37 cellular contexts compared by ENCODE assay signal in genomic region chr3:135596563-135596962, GRCh38.
"Had no signal": no experiment of that assay in that cellular context is flagged by ENCODE, and none has a peak within 500 bp of the region (broad histone marks: within the 10 kb centered on the region; RNA-seq: fewer than 3 reads in every experiment).

No MANE protein-coding gene starts in this region.

- H3K27ac ChIP-seq: adrenal gland, ascending aorta, body of pancreas, brain microvascular endothelial cell, breast epithelium, cardiac muscle cell had no signal

- H3K27ac Mint-ChIP-seq: activated naive CD4-positive, alpha-beta T cell treated with anti-CD3 and anti-CD28 coated beads for 36 hours; activated naive CD4-positive, alpha-beta T cell treated with anti-CD3 and anti-CD28 coated beads, Interleukin-2, amount 10 ng/mL, durations not matched to agents 7 days and 5 days; activated naive CD4-positive, alpha-beta T cell treated with anti-CD3 and anti-CD28 coated beads, Interleukin-2, amount 50 U/mL, for 24 hours; activated naive CD4-positive, alpha-beta T cell treated with anti-CD3 and anti-CD28 coated beads, Interleukin-2, amount 50 U/mL, for 72 hours; activated naive CD8-positive, alpha-beta T cell; activated naive CD8-positive, alpha-beta T cell treated with anti-CD3 and anti-CD28 coated beads for 36 hours; activated naive CD8-positive, alpha-beta T cell treated with anti-CD3 and anti-CD28 coated beads, Interleukin-2, amount 10 ng/mL, durations not matched to agents 7 days and 5 days; activated T-cell treated with anti-CD3 and anti-CD28 coated beads, Interleukin-2, amount 50 U/mL, for 24 hours; activated T-cell treated with anti-CD3 and anti-CD28 coated beads, Interleukin-2, amount 50 U/mL, for 72 hours; activated T-helper 1 cell treated with anti-CD3 and anti-CD28 coated beads, Interleukin-12 subunit alpha, Interleukin-12 subunit beta, Interleukin-2, Interleukin-4 antibody, amounts not matched to agents 30 ng/mL and 10 ng/mL and 1 ng/mL, durations not matched to agents 14 hours and 24 hours and 36 hours; activated T-helper 17 cell treated with anti-CD3 and anti-CD28 coated beads, Interleukin-2, amount 50 U/mL, for 72 hours; activated T-helper 2 cell treated with anti-CD3 and anti-CD28 coated beads, Interferon-gamma antibody, Interleukin-2, Interleukin-4, amounts not matched to agents 10 μg/mL and 5 μg/mL and 100 μg/mL, durations not matched to agents 14 hours and 24 hours and 36 hours; brain had no signal

- H3K36me3 ChIP-seq: adrenal gland, ascending aorta, brain microvascular endothelial cell, breast epithelium, cardiac muscle cell had no signal

- H3K36me3 Mint-ChIP-seq: activated naive CD4-positive, alpha-beta T cell treated with anti-CD3 and anti-CD28 coated beads, Interleukin-2, amount 10 ng/mL, durations not matched to agents 7 days and 5 days; activated naive CD4-positive, alpha-beta T cell treated with anti-CD3 and anti-CD28 coated beads, Interleukin-2, amount 50 U/mL, for 24 hours; activated naive CD4-positive, alpha-beta T cell treated with anti-CD3 and anti-CD28 coated beads, Interleukin-2, amount 50 U/mL, for 72 hours; activated naive CD8-positive, alpha-beta T cell; activated naive CD8-positive, alpha-beta T cell treated with anti-CD3 and anti-CD28 coated beads for 36 hours; activated naive CD8-positive, alpha-beta T cell treated with anti-CD3 and anti-CD28 coated beads, Interleukin-2, amount 10 ng/mL, durations not matched to agents 7 days and 5 days; brain had no signal

- H3K27me3 Mint-ChIP-seq: activated naive CD4-positive, alpha-beta T cell treated with anti-CD3 and anti-CD28 coated beads, Interleukin-2, amount 10 ng/mL, durations not matched to agents 7 days and 5 days; activated naive CD8-positive, alpha-beta T cell; activated naive CD8-positive, alpha-beta T cell treated with anti-CD3 and anti-CD28 coated beads for 36 hours; activated naive CD8-positive, alpha-beta T cell treated with anti-CD3 and anti-CD28 coated beads, Interleukin-2, amount 10 ng/mL, durations not matched to agents 7 days and 5 days; activated T-cell treated with anti-CD3 and anti-CD28 coated beads, Interleukin-2, amount 50 U/mL, for 24 hours; central memory CD8-positive, alpha-beta T cell had no signal

- H3K9me3 Mint-ChIP-seq: activated naive CD8-positive, alpha-beta T cell treated with anti-CD3 and anti-CD28 coated beads, Interleukin-2, amount 10 ng/mL, durations not matched to agents 7 days and 5 days had no signal

- H3K27me3 ChIP-seq: adrenal gland, ascending aorta, body of pancreas, brain microvascular endothelial cell, breast epithelium, cardiac muscle cell had no signal

- H3K4me1 Mint-ChIP-seq: activated naive CD4-positive, alpha-beta T cell treated with anti-CD3 and anti-CD28 coated beads, Interleukin-2, amount 10 ng/mL, durations not matched to agents 7 days and 5 days; activated naive CD4-positive, alpha-beta T cell treated with anti-CD3 and anti-CD28 coated beads, Interleukin-2, amount 50 U/mL, for 24 hours; activated naive CD8-positive, alpha-beta T cell treated with anti-CD3 and anti-CD28 coated beads for 36 hours; activated naive CD8-positive, alpha-beta T cell treated with anti-CD3 and anti-CD28 coated beads, Interleukin-2, amount 10 ng/mL, durations not matched to agents 7 days and 5 days; activated T-helper 17 cell treated with anti-CD3 and anti-CD28 coated beads, Interleukin-2, amount 50 U/mL, for 72 hours; brain; central memory CD8-positive, alpha-beta T cell had no signal

- H3K4me3 ChIP-seq: adrenal gland, ascending aorta, body of pancreas, breast epithelium, cardiac muscle cell had no signal

- DNase-seq: activated effector memory CD4-positive, alpha-beta T cell treated with anti-CD3 and anti-CD28 coated beads, Interleukin-2, amount 50 U/mL, for 16 hours; activated effector memory CD4-positive, alpha-beta T cell treated with Interleukin-2 at 50 U/mL for 16 hours; activated gamma-delta T cell; activated gamma-delta T cell treated with Interleukin-2 at 50 U/mL for 16 hours; activated naive CD4-positive, alpha-beta T cell; activated naive CD4-positive, alpha-beta T cell treated with anti-CD3 and anti-CD28 coated beads for 36 hours; activated naive CD4-positive, alpha-beta T cell treated with anti-CD3 and anti-CD28 coated beads, Interleukin-2, amount 10 ng/mL, durations not matched to agents 7 days and 5 days; activated naive CD4-positive, alpha-beta T cell treated with anti-CD3 and anti-CD28 coated beads, Interleukin-2, amount 50 U/mL, for 16 hours; activated naive CD4-positive, alpha-beta T cell treated with Interleukin-2 at 50 U/mL for 16 hours; activated naive CD8-positive, alpha-beta T cell treated with anti-CD3 and anti-CD28 coated beads for 36 hours; activated naive CD8-positive, alpha-beta T cell treated with anti-CD3 and anti-CD28 coated beads, Interleukin-2, amount 10 ng/mL, durations not matched to agents 7 days and 5 days; activated T-cell treated with anti-CD3 and anti-CD28 coated beads, Interleukin-2, amount 50 U/mL, for 1 hour; activated T-cell treated with anti-CD3 and anti-CD28 coated beads, Interleukin-2, amount 50 U/mL, for 24 hours; activated T-cell treated with anti-CD3 and anti-CD28 coated beads, Interleukin-2, amount 50 U/mL, for 4 hours; activated T-cell treated with anti-CD3 and anti-CD28 coated beads, Interleukin-2, amount 50 U/mL, for 48 hours; activated T-cell treated with anti-CD3 and anti-CD28 coated beads, Interleukin-2, amount 50 U/mL, for 72 hours; adrenal gland; amniotic stem cell; amygdala; anterior cingulate cortex; aorta; body of pancreas; brain microvascular endothelial cell; caudate nucleus; central memory CD4-positive, alpha-beta T cell; cerebellar nuclear complex had no signal

- ATAC-seq: activated naive CD4-positive, alpha-beta T cell treated with anti-CD3 and anti-CD28 coated beads, Interleukin-2, amount 50 U/mL, for 72 hours; activated T-cell treated with anti-CD3 and anti-CD28 coated beads, Interleukin-2, amount 50 U/mL, for 4 hours; activated T-cell treated with anti-CD3 and anti-CD28 coated beads, Interleukin-2, amount 50 U/mL, for 72 hours; activated T-helper 17 cell treated with anti-CD3 and anti-CD28 coated beads, Interleukin-2, amount 50 U/mL, for 72 hours; body of pancreas had no signal

- H3K9me3 ChIP-seq: adrenal gland, ascending aorta, body of pancreas had no signal

- H3K4me3 Mint-ChIP-seq: activated naive CD4-positive, alpha-beta T cell treated with anti-CD3 and anti-CD28 coated beads for 36 hours; activated naive CD4-positive, alpha-beta T cell treated with anti-CD3 and anti-CD28 coated beads, Interleukin-2, amount 10 ng/mL, durations not matched to agents 7 days and 5 days; activated naive CD4-positive, alpha-beta T cell treated with anti-CD3 and anti-CD28 coated beads, Interleukin-2, amount 50 U/mL, for 24 hours; activated naive CD8-positive, alpha-beta T cell; activated naive CD8-positive, alpha-beta T cell treated with anti-CD3 and anti-CD28 coated beads for 36 hours; activated naive CD8-positive, alpha-beta T cell treated with anti-CD3 and anti-CD28 coated beads, Interleukin-2, amount 10 ng/mL, durations not matched to agents 7 days and 5 days; activated T-cell treated with anti-CD3 and anti-CD28 coated beads, Interleukin-2, amount 50 U/mL, for 24 hours; activated T-cell treated with anti-CD3 and anti-CD28 coated beads, Interleukin-2, amount 50 U/mL, for 4 hours; activated T-cell treated with anti-CD3 and anti-CD28 coated beads, Interleukin-2, amount 50 U/mL, for 72 hours; activated T-helper 1 cell treated with anti-CD3 and anti-CD28 coated beads, Interleukin-12 subunit alpha, Interleukin-12 subunit beta, Interleukin-2, Interleukin-4 antibody, amounts not matched to agents 30 ng/mL and 10 ng/mL and 1 ng/mL, durations not matched to agents 14 hours and 24 hours and 36 hours; activated T-helper 17 cell treated with anti-CD3 and anti-CD28 coated beads, Interleukin-2, amount 50 U/mL, for 72 hours; brain; central memory CD8-positive, alpha-beta T cell had no signal
